Comparison of ENCODE assay signal across 1 cellular context in genomic region chr1:26035959-26036755, GRCh38.
TF ChIP-seq lines count a peak whose summit lies in the region.

No MANE protein-coding gene starts in this region.

TF ChIP-seq in K562, 482 proteins besides CTCF, POLR2A, EP300 and RAD21 (continued from another document and continues in another):
- peak; percentile 60 for TF ChIP-seq CREM (IDR thresholded peaks at IDR 0.05; ENCODE audit: low read depth)
- TF ChIP-seq, protein P1, sequence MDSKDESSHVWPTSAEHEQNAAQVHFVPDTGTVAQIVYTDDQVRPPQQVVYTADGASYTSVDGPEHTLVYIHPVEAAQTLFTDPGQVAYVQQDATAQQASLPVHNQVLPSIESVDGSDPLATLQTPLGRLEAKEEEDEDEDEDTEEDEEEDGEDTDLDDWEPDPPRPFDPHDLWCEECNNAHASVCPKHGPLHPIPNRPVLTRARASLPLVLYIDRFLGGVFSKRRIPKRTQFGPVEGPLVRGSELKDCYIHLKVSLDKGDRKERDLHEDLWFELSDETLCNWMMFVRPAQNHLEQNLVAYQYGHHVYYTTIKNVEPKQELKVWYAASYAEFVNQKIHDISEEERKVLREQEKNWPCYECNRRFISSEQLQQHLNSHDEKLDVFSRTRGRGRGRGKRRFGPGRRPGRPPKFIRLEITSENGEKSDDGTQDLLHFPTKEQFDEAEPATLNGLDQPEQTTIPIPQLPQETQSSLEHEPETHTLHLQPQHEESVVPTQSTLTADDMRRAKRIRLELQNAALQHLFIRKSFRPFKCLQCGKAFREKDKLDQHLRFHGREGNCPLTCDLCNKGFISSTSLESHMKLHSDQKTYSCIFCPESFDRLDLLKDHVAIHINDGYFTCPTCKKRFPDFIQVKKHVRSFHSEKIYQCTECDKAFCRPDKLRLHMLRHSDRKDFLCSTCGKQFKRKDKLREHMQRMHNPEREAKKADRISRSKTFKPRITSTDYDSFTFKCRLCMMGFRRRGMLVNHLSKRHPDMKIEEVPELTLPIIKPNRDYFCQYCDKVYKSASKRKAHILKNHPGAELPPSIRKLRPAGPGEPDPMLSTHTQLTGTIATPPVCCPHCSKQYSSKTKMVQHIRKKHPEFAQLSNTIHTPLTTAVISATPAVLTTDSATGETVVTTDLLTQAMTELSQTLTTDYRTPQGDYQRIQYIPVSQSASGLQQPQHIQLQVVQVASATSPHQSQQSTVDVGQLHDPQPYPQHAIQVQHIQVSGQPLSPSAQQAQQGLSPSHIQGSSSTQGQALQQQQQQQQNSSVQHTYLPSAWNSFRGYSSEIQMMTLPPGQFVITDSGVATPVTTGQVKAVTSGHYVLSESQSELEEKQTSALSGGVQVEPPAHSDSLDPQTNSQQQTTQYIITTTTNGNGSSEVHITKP (IDR thresholded peaks at IDR 0.05; ENCODE audit: partially characterized antibody) = peak; percentile 46
- peak; percentile 27 for TF ChIP-seq MEIS2 (IDR thresholded peaks at IDR 0.05; ENCODE audit: partially characterized antibody)
- no peak for TF ChIP-seq E2F5 (CRISPR knock-in tag; IDR thresholded peaks at IDR 0.05)
- peak; percentile 94 for TF ChIP-seq ARID2 (IDR thresholded peaks at IDR 0.05)
- TF ChIP-seq FOSL1 (tag; conservative IDR thresholded peaks at IDR 0.05) = peak; percentile 84
- TF ChIP-seq ETV1 (tag; conservative IDR thresholded peaks at IDR 0.05; ENCODE audit: low read depth) = 0 out of 2 replicates have a peak, but pooled peaks have one; percentile 7
- TF ChIP-seq, protein P2, sequence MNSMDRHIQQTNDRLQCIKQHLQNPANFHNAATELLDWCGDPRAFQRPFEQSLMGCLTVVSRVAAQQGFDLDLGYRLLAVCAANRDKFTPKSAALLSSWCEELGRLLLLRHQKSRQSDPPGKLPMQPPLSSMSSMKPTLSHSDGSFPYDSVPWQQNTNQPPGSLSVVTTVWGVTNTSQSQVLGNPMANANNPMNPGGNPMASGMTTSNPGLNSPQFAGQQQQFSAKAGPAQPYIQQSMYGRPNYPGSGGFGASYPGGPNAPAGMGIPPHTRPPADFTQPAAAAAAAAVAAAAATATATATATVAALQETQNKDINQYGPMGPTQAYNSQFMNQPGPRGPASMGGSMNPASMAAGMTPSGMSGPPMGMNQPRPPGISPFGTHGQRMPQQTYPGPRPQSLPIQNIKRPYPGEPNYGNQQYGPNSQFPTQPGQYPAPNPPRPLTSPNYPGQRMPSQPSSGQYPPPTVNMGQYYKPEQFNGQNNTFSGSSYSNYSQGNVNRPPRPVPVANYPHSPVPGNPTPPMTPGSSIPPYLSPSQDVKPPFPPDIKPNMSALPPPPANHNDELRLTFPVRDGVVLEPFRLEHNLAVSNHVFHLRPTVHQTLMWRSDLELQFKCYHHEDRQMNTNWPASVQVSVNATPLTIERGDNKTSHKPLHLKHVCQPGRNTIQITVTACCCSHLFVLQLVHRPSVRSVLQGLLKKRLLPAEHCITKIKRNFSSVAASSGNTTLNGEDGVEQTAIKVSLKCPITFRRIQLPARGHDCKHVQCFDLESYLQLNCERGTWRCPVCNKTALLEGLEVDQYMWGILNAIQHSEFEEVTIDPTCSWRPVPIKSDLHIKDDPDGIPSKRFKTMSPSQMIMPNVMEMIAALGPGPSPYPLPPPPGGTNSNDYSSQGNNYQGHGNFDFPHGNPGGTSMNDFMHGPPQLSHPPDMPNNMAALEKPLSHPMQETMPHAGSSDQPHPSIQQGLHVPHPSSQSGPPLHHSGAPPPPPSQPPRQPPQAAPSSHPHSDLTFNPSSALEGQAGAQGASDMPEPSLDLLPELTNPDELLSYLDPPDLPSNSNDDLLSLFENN (IDR thresholded peaks at IDR 0.05; ENCODE audit: low read depth in 2 of 2, low read length in 2 of 2) = no peak
- no peak for TF ChIP-seq TOE1 (IDR thresholded peaks at IDR 0.05; ENCODE audit: borderline replicate concordance)
- no peak for TF ChIP-seq TOE1 (CRISPR knock-in tag; IDR thresholded peaks at IDR 0.05; ENCODE audit: borderline replicate concordance, low read depth)
- TF ChIP-seq ZBTB1 (CRISPR knock-in tag; IDR thresholded peaks at IDR 0.05; ENCODE audit: borderline replicate concordance, low read depth) = peak; percentile 38; the same call in 1 of the 2 replicates
- peak; percentile 76; the same call in 1 of the 2 replicates for TF ChIP-seq GABPB1 (CRISPR knock-in tag; IDR thresholded peaks at IDR 0.05)
- peak; percentile 66 for TF ChIP-seq EP400 (IDR thresholded peaks at IDR 0.05)
- peak; percentile 54 for TF ChIP-seq DPF2 (IDR thresholded peaks at IDR 0.05)
- TF ChIP-seq CTCFL (IDR thresholded peaks at IDR 0.05; ENCODE audit: borderline replicate concordance, insufficient read depth, low read depth, low read length, poor library complexity, severe bottlenecking) = peak; percentile 56
- TF ChIP-seq ARID4B (CRISPR knock-in tag; IDR thresholded peaks at IDR 0.05) = 0 out of 2 replicates have a peak, but pooled peaks have one; percentile 23
- TF ChIP-seq VEZF1 (CRISPR knock-in tag; IDR thresholded peaks at IDR 0.05) = peak; percentile 74
- 0 out of 2 replicates have a peak, but pooled peaks have one; percentile 30 for TF ChIP-seq MAFK (IDR thresholded peaks at IDR 0.05; ENCODE audit: low read length)
- TF ChIP-seq, protein P3, sequence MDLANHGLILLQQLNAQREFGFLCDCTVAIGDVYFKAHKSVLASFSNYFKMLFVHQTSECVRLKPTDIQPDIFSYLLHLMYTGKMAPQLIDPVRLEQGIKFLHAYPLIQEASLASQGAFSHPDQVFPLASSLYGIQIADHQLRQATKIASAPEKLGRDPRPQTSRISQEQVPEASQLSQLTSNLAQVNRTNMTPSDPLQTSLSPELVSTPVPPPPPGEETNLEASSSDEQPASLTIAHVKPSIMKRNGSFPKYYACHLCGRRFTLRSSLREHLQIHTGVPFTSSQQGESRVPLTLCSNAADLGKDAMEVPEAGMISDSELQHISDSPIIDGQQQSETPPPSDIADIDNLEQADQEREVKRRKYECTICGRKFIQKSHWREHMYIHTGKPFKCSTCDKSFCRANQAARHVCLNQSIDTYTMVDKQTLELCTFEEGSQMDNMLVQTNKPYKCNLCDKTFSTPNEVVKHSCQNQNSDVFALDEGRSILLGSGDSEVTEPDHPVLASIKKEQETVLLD (IDR thresholded peaks at IDR 0.05) = peak; percentile 50; the same call in 1 of the 2 replicates
- peak; percentile 23 for TF ChIP-seq TAF1 (IDR thresholded peaks at IDR 0.05; ENCODE audit: control insufficient read depth, extremely low read depth, insufficient read depth, low read length, severe bottlenecking)
- no peak for TF ChIP-seq BCOR (IDR thresholded peaks at IDR 0.05)
- TF ChIP-seq HDAC2 (IDR thresholded peaks at IDR 0.05) = 0 out of 2 replicates have a peak, but pooled peaks have one; percentile 11
- TF ChIP-seq MAX (CRISPR knock-in tag; IDR thresholded peaks at IDR 0.05) = peak; percentile 65
- TF ChIP-seq NFRKB (IDR thresholded peaks at IDR 0.05; ENCODE audit: low read depth) = peak; percentile 13; the same call in 1 of the 2 replicates
- 0 out of 2 replicates have a peak, but pooled peaks have one; percentile 16 for TF ChIP-seq DMBX1 (CRISPR knock-in tag; IDR thresholded peaks at IDR 0.05; ENCODE audit: borderline replicate concordance)
- TF ChIP-seq, protein P4, sequence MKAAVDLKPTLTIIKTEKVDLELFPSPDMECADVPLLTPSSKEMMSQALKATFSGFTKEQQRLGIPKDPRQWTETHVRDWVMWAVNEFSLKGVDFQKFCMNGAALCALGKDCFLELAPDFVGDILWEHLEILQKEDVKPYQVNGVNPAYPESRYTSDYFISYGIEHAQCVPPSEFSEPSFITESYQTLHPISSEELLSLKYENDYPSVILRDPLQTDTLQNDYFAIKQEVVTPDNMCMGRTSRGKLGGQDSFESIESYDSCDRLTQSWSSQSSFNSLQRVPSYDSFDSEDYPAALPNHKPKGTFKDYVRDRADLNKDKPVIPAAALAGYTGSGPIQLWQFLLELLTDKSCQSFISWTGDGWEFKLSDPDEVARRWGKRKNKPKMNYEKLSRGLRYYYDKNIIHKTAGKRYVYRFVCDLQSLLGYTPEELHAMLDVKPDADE (conservative IDR thresholded peaks at IDR 0.05; ENCODE audit: control insufficient read depth, low read depth, low read length) = peak; percentile 16; the same call in 1 of the 2 replicates
- no peak for TF ChIP-seq TRIM28 (IDR thresholded peaks at IDR 0.05)
- no peak for TF ChIP-seq SNIP1 (IDR thresholded peaks at IDR 0.05; ENCODE audit: low read depth)
- TF ChIP-seq GATAD2B (IDR thresholded peaks at IDR 0.05; ENCODE audit: borderline replicate concordance) = peak; percentile 56; the same call in 1 of the 2 replicates
- TF ChIP-seq ZBED1 (IDR thresholded peaks at IDR 0.05) = no peak
- TF ChIP-seq ZHX1 (conservative IDR thresholded peaks at IDR 0.05; ENCODE audit: low read length) = no peak; the same call in 1 of the 2 replicates
- peak; percentile 46 for TF ChIP-seq BHLHE40 (IDR thresholded peaks at IDR 0.05; ENCODE audit: low read length)
